Comparison of ENCODE assay signal across 20 cellular contexts in genomic region chr3:177960014-177960413, GRCh38.
DNase-seq lines count a peak whose midpoint lies in the region; ATAC-seq, FAIRE-seq and TF ChIP-seq lines count a peak whose summit lies in the region.
"Had no signal": no experiment of that assay in that cellular context is flagged by ENCODE, and none has a peak within 500 bp of the region (broad histone marks: within the 10 kb centered on the region; RNA-seq: fewer than 3 reads in every experiment).

No MANE protein-coding gene starts in this region.

- H3K4me2 ChIP-seq in HepG2 (ENCODE audit: low read depth, low read length) (no peak overlapping the region), trophoblast cell (ENCODE audit: low read length) (no peak overlapping the region)

- H3K4me1 ChIP-seq in liver (ENCODE audit: control insufficient read depth in 4 of 4, insufficient read depth in 4 of 4, low read length in 3 of 4) (no peaks in the 10 kb centered on the region), HepG2 (ENCODE audit: insufficient read depth, low read length) (no peaks in the 10 kb centered on the region), tibial nerve (no peaks in the 10 kb centered on the region), trophoblast cell (ENCODE audit: control insufficient read depth in 1 of 2, insufficient read depth in 2 of 2, low read length in 2 of 2) (peaks cover 0 to 3% of the 10 kb centered on the region in 2 experiments)
- H3K4me1 ChIP-seq: breast epithelium had no signal

- H3K27me3 ChIP-seq in liver (ENCODE audit: control insufficient read depth in 4 of 4, insufficient read depth in 4 of 4, low read length in 3 of 4) (no peaks in the 10 kb centered on the region), HepG2 (ENCODE audit: control insufficient read depth in 1 of 2, insufficient read depth in 2 of 2, low read length in 2 of 2) (no peaks in the 10 kb centered on the region), brain microvascular endothelial cell (replicated peaks) (no peaks in the 10 kb centered on the region), tibial nerve (no peaks in the 10 kb centered on the region), trophoblast cell (ENCODE audit: insufficient read depth, low read length) (no peaks in the 10 kb centered on the region)
- H3K27me3 ChIP-seq: breast epithelium, dorsolateral prefrontal cortex had no signal

- ATAC-seq in HepG2 = no peak
- no peak for ATAC-seq in effector memory CD8-positive, alpha-beta T cell (replicated peaks)
- ATAC-seq: activated CD4-positive, alpha-beta T cell treated with anti-CD3 and anti-CD28 coated beads for 36 hours had no signal

- in situ Hi-C loops in HepG2 (cut with HindIII; ENCODE audit: extremely low pct_ligation_motif_present, low pct_unique_long_range_greater_than_20kb) (no loop called here), brain microvascular endothelial cell (cut with HindIII; ENCODE audit: low pct_ligation_motif_present, low sequenced_read_pairs) (no loop called here)

- intact Hi-C loops in HepG2 (cut with micrococcal nuclease; ENCODE audit: unreplicated experiment) = no loop called here

- no peaks in the 10 kb centered on the region for H3K9me3 Mint-ChIP-seq in effector memory CD8-positive, alpha-beta T cell

- H3K36me3 ChIP-seq in liver (ENCODE audit: control insufficient read depth in 4 of 4, insufficient read depth in 3 of 4, low read depth in 1 of 4, low read length in 3 of 4) (no peaks in the 10 kb centered on the region), HepG2 (replicated peaks in 1 of 2; ENCODE audit: control insufficient read depth in 1 of 2, insufficient read depth in 2 of 2, low read length in 2 of 2) (no peaks in the 10 kb centered on the region), brain microvascular endothelial cell (replicated peaks) (no peaks in the 10 kb centered on the region), tibial nerve (no peaks in the 10 kb centered on the region), trophoblast cell (ENCODE audit: control insufficient read depth in 1 of 2, insufficient read depth in 2 of 2, low read length in 2 of 2) (no peaks in the 10 kb centered on the region)
- H3K36me3 ChIP-seq: breast epithelium had no signal

- no peak overlapping the region for H2BK120ac ChIP-seq in trophoblast cell (ENCODE audit: insufficient read depth, low read length, poor library complexity)

- POLR2A ChIA-PET in HepG2 (lab: Yijun Ruan, JAX) = no interaction called here

- no peak overlapping the region for H2BK12ac ChIP-seq in trophoblast cell (ENCODE audit: low read length)

- H3K14ac ChIP-seq in trophoblast cell (ENCODE audit: low read length) = no peak overlapping the region

- H3K79me1 ChIP-seq in trophoblast cell (ENCODE audit: low read length) = no peaks in the 10 kb centered on the region

- peaks cover 0 to 3% of the 10 kb centered on the region in 2 donors for H3K27me3 Mint-ChIP-seq in effector memory CD8-positive, alpha-beta T cell
- H3K27me3 Mint-ChIP-seq: activated CD4-positive, alpha-beta T cell treated with anti-CD3 and anti-CD28 coated beads for 36 hours; activated naive CD8-positive, alpha-beta T cell had no signal

- BruUV-seq in HepG2 (replicated peaks; lab: Mats Ljungman, UMichigan) = no TSS peak

- no peaks in the 10 kb centered on the region for H4K20me1 ChIP-seq in HepG2 (ENCODE audit: insufficient read depth, low read length)

- TF ChIP-seq RAD21 in liver (IDR thresholded peaks at IDR 0.05) = no peak
- TF ChIP-seq RAD21 in HepG2 (CRISPR knock-in tag; IDR thresholded peaks at IDR 0.05) = no peak

- H3K23ac ChIP-seq in trophoblast cell (ENCODE audit: low read length) = no peak overlapping the region

- H3K18ac ChIP-seq in trophoblast cell (ENCODE audit: low read length) = no peak overlapping the region

- H3K4me3 Mint-ChIP-seq in effector memory CD8-positive, alpha-beta T cell = no peak overlapping the region
- H3K4me3 Mint-ChIP-seq: activated CD4-positive, alpha-beta T cell treated with anti-CD3 and anti-CD28 coated beads for 36 hours; activated naive CD8-positive, alpha-beta T cell had no signal

- no peaks in the 10 kb centered on the region for H3K79me2 ChIP-seq in HepG2 (ENCODE audit: insufficient read depth, low read length)
- H3K79me2 ChIP-seq in trophoblast cell (ENCODE audit: control insufficient read depth, insufficient read depth, low read length, poor library complexity) = no peaks in the 10 kb centered on the region

- 81% methylated on average over 2 of the region's 2 CpGs for WGBS in liver
- WGBS in HepG2 (ENCODE audit: low lambda C conversion rate) = 43% methylated on average over 2 of the region's 2 CpGs
- 57 to 66% methylated on average over 2 of the region's 2 CpGs for WGBS in tibial nerve, 2 donors
- no CpG with 5 or more reads among the region's 2 CpGs for WGBS in trophoblast cell (ENCODE audit: extremely low coverage, insufficient coverage, insufficient read length)

- H3K36me3 Mint-ChIP-seq in effector memory CD8-positive, alpha-beta T cell (ENCODE audit: insufficient read depth) = no peaks in the 10 kb centered on the region
- H3K36me3 Mint-ChIP-seq: activated naive CD8-positive, alpha-beta T cell had no signal

- H3K4me3 ChIP-seq in liver (ENCODE audit: low read depth in 1 of 3, low read length in 3 of 3) = no peak overlapping the region
- no peak overlapping the region for H3K4me3 ChIP-seq in HepG2 (replicated peaks in 1 of 3; ENCODE audit: insufficient read depth in 1 of 3, low read depth in 2 of 3, low read length in 3 of 3)
- no peak overlapping the region for H3K4me3 ChIP-seq in brain microvascular endothelial cell (ENCODE audit: low read depth, low read length)
- no peak overlapping the region for H3K4me3 ChIP-seq in tibial nerve
- H3K4me3 ChIP-seq in trophoblast cell (ENCODE audit: low read depth, low read length) = no peak overlapping the region
- H3K4me3 ChIP-seq: breast epithelium, lung had no signal

- no peak for TF ChIP-seq POLR2A in HepG2 (IDR thresholded peaks at IDR 0.05; ENCODE audit: insufficient read depth in 1 of 2, low read depth in 2 of 2, low read length in 2 of 2)
- TF ChIP-seq POLR2A in tibial nerve (IDR thresholded peaks at IDR 0.05) = no peak

- H3K9me3 ChIP-seq in liver (ENCODE audit: control insufficient read depth in 4 of 4, low read length in 3 of 4) (no peaks in the 10 kb centered on the region), HepG2 (ENCODE audit: low read length) (no peaks in the 10 kb centered on the region), tibial nerve (no peaks in the 10 kb centered on the region), trophoblast cell (ENCODE audit: insufficient read depth, low read depth, low read length) (no peaks in the 10 kb centered on the region)
- H3K9me3 ChIP-seq: breast epithelium had no signal

- no peak overlapping the region for H3K4ac ChIP-seq in trophoblast cell (ENCODE audit: low read depth, low read length)

- TF ChIP-seq CTCF in liver (IDR thresholded peaks at IDR 0.05; ENCODE audit: low read depth, low read length, missing input control) (no peak), HepG2 (CRISPR knock-in tag; IDR thresholded peaks at IDR 0.05) (no peak), brain microvascular endothelial cell (IDR thresholded peaks at IDR 0.05; ENCODE audit: low read depth, low read length, missing control alignments) (no peak), tibial nerve (IDR thresholded peaks at IDR 0.05) (no peak)

- no peak overlapping the region for H4K12ac ChIP-seq in trophoblast cell (ENCODE audit: low read depth, low read length)

- H2BK5ac ChIP-seq in trophoblast cell (ENCODE audit: low read depth, low read length, poor library complexity) = no peak overlapping the region

- H4K8ac ChIP-seq in trophoblast cell (ENCODE audit: low read depth, low read length) = no peak overlapping the region

- H2AFZ ChIP-seq in HepG2 (ENCODE audit: low read length) = no peak overlapping the region
- H2AFZ ChIP-seq in trophoblast cell (ENCODE audit: insufficient read depth, low read length, poor library complexity) = no peak overlapping the region

- TF ChIP-seq EP300 in HepG2 (IDR thresholded peaks at IDR 0.05; ENCODE audit: low read depth in 2 of 2, low read length in 2 of 2) (no peak), HepG2 (CRISPR knock-in tag; IDR thresholded peaks at IDR 0.05; ENCODE audit: borderline replicate concordance) (no peak), tibial nerve (IDR thresholded peaks at IDR 0.05) (no peak)

- DNase-seq in HepG2 (ENCODE audit: low spot score) = no peak
- DNase-seq in brain microvascular endothelial cell = peak; percentile 33
- peak; percentile 28 for DNase-seq in glomerular visceral epithelial cell (ENCODE audit: extremely low spot score)
- DNase-seq in tibial nerve (ENCODE audit: low spot score in 2 of 2) = no peak
- no peak for DNase-seq in LoVo (ENCODE audit: low spot score)
- no peak for DNase-seq in trophoblast cell
- no peak for DNase-seq in effector memory CD8-positive, alpha-beta T cell
- DNase-seq: ACHN; activated CD4-positive, alpha-beta T cell treated with anti-CD3 and anti-CD28 coated beads for 36 hours; dorsolateral prefrontal cortex; NCI-H1436; NCI-H526; occipital lobe; RPMI8226; stimulated activated CD8-positive, alpha-beta memory T cell treated with anti-CD3 and anti-CD28 coated beads, Interleukin-4, amount 100 ng/mL, for 48 hours had no signal

- H3K27ac ChIP-seq in liver (ENCODE audit: low read depth in 1 of 2, low read length in 2 of 2) = no peak overlapping the region
- no peak overlapping the region for H3K27ac ChIP-seq in HepG2 (ENCODE audit: extremely low read length, insufficient read depth, low read length)
- no peak overlapping the region for H3K27ac ChIP-seq in brain microvascular endothelial cell
- H3K27ac ChIP-seq in tibial nerve = no peak overlapping the region
- no peak overlapping the region for H3K27ac ChIP-seq in trophoblast cell (ENCODE audit: low read depth, low read length)
- H3K27ac ChIP-seq: breast epithelium had no signal

- H4K91ac ChIP-seq in trophoblast cell (ENCODE audit: low read depth, low read length) = no peak overlapping the region

- no peak overlapping the region for H2AK5ac ChIP-seq in trophoblast cell (ENCODE audit: low read length)

- no peak overlapping the region for H3K27ac Mint-ChIP-seq in effector memory CD8-positive, alpha-beta T cell
- H3K27ac Mint-ChIP-seq: activated CD4-positive, alpha-beta T cell treated with anti-CD3 and anti-CD28 coated beads for 36 hours; activated naive CD8-positive, alpha-beta T cell had no signal

- H3K4me1 Mint-ChIP-seq in effector memory CD8-positive, alpha-beta T cell (ENCODE audit: low read depth in 2 of 2) = no peaks in the 10 kb centered on the region
- H3K4me1 Mint-ChIP-seq: activated CD4-positive, alpha-beta T cell treated with anti-CD3 and anti-CD28 coated beads for 36 hours had no signal

- FAIRE-seq in HepG2 (lab: Jason Lieb, UNC) = no peak
- FAIRE-seq: urothelium cell line had no signal

- H3K9ac ChIP-seq in liver (ENCODE audit: low read depth in 1 of 2, low read length in 2 of 2) (no peak overlapping the region), HepG2 (ENCODE audit: insufficient read depth, low read depth, low read length) (no peak overlapping the region), trophoblast cell (ENCODE audit: low read length) (no peak overlapping the region)

- CTCF ChIA-PET in HepG2 (lab: Yijun Ruan, JAX; ENCODE audit: low intra/inter-chr PET ratio, low total read pairs) = no interaction called here

TF ChIP-seq in liver, 16 proteins besides CTCF, POLR2A, EP300 and RAD21 (continues in another document):
- no peak for TF ChIP-seq FOXA1 (IDR thresholded peaks at IDR 0.05)

TF ChIP-seq in HepG2, 621 proteins besides CTCF, POLR2A, EP300 and RAD21 (continues in another document):
- TF ChIP-seq NCOA1 (CRISPR knock-in tag; IDR thresholded peaks at IDR 0.05) (no peak), SUZ12 (IDR thresholded peaks at IDR 0.05; ENCODE audit: low read depth, low read length) (no peak)

Comparison
In these comparisons a context has a peak if more than half of its experiments do, and no peak if none do; other contexts are left out.
1. DNase-seq: peak in brain microvascular endothelial cell (single experiment) and glomerular visceral epithelial cell (single experiment); none in HepG2 (single experiment), tibial nerve (0 of 2), LoVo (single experiment), trophoblast cell (0 of 2) and effector memory CD8-positive, alpha-beta T cell (0 of 3).